15 cellular contexts compared by ENCODE assay signal in genomic region chr10:62165803-62166202, GRCh38.
"Had no signal": no experiment of that assay in that cellular context is flagged by ENCODE, and none has a peak within 500 bp of the region (broad histone marks: within the 10 kb centered on the region; RNA-seq: fewer than 3 reads in every experiment).

No MANE protein-coding gene starts in this region.

- H3K9me3 Mint-ChIP-seq: activated CD4-positive, alpha-beta memory T cell treated with anti-CD3 and anti-CD28 coated beads for 36 hours; activated T-helper 17 cell treated with anti-CD3 and anti-CD28 coated beads, Interleukin-2, amount 50 U/mL, for 72 hours; central memory CD8-positive, alpha-beta T cell had no signal

- H3K27ac Mint-ChIP-seq: activated CD4-positive, alpha-beta memory T cell treated with anti-CD3 and anti-CD28 coated beads for 36 hours; activated naive CD4-positive, alpha-beta T cell treated with anti-CD3 and anti-CD28 coated beads for 36 hours; activated T-helper 17 cell treated with anti-CD3 and anti-CD28 coated beads, Interleukin-2, amount 50 U/mL, for 72 hours; stimulated activated naive CD8-positive, alpha-beta T cell treated with anti-CD3 and anti-CD28 coated beads, Interleukin-15, amount 100 ng/mL, for 72 hours had no signal

- H3K36me3 Mint-ChIP-seq: activated CD4-positive, alpha-beta memory T cell treated with anti-CD3 and anti-CD28 coated beads for 36 hours; brain had no signal

- H3K27ac ChIP-seq: colonic mucosa, gastroesophageal sphincter, suprapubic skin had no signal

- H3K4me3 ChIP-seq: colonic mucosa, gastroesophageal sphincter, heart left ventricle, suprapubic skin had no signal

- H3K36me3 ChIP-seq: colonic mucosa, gastroesophageal sphincter, heart left ventricle, suprapubic skin had no signal

- H3K27me3 Mint-ChIP-seq: activated CD4-positive, alpha-beta memory T cell treated with anti-CD3 and anti-CD28 coated beads for 36 hours; activated T-helper 17 cell treated with anti-CD3 and anti-CD28 coated beads, Interleukin-2, amount 50 U/mL, for 72 hours; brain; central memory CD8-positive, alpha-beta T cell; stimulated activated naive CD8-positive, alpha-beta T cell treated with anti-CD3 and anti-CD28 coated beads, Interleukin-15, amount 100 ng/mL, for 72 hours had no signal

- H3K4me3 Mint-ChIP-seq: activated CD4-positive, alpha-beta memory T cell treated with anti-CD3 and anti-CD28 coated beads for 36 hours; activated naive CD4-positive, alpha-beta T cell treated with anti-CD3 and anti-CD28 coated beads for 36 hours; activated T-helper 17 cell treated with anti-CD3 and anti-CD28 coated beads, Interleukin-2, amount 50 U/mL, for 72 hours; central memory CD8-positive, alpha-beta T cell; stimulated activated naive CD8-positive, alpha-beta T cell treated with anti-CD3 and anti-CD28 coated beads, Interleukin-15, amount 100 ng/mL, for 72 hours had no signal

- H3K4me1 Mint-ChIP-seq: activated T-helper 17 cell treated with anti-CD3 and anti-CD28 coated beads, Interleukin-2, amount 50 U/mL, for 72 hours; central memory CD8-positive, alpha-beta T cell had no signal

- H3K27me3 ChIP-seq: colonic mucosa, gastroesophageal sphincter, heart left ventricle, suprapubic skin had no signal

- H3K4me1 ChIP-seq: colonic mucosa had no signal

- ATAC-seq: activated T-helper 17 cell treated with anti-CD3 and anti-CD28 coated beads, Interleukin-2, amount 50 U/mL, for 72 hours; gastroesophageal sphincter; heart left ventricle; stimulated activated naive CD8-positive, alpha-beta T cell treated with anti-CD3 and anti-CD28 coated beads, Interleukin-15, amount 100 ng/mL, for 72 hours had no signal

- DNase-seq: activated CD4-positive, alpha-beta memory T cell treated with anti-CD3 and anti-CD28 coated beads for 36 hours; activated naive CD4-positive, alpha-beta T cell treated with anti-CD3 and anti-CD28 coated beads for 36 hours; colonic mucosa; effector CD4-positive, alpha-beta T cell; heart left ventricle; occipital lobe; stimulated activated CD4-positive, alpha-beta T cell treated with anti-CD3 and anti-CD28 coated beads, Interleukin-12 subunit alpha, Interleukin-12 subunit beta, amount 100 ng/mL, for 4 hours; stimulated activated CD4-positive, alpha-beta T cell treated with anti-CD3 and anti-CD28 coated beads, Interleukin-1b, Interleukin-23, amount 100 ng/mL, for 48 hours; stimulated activated naive CD8-positive, alpha-beta T cell treated with anti-CD3 and anti-CD28 coated beads, Interleukin-15, amount 100 ng/mL, for 72 hours; T-helper 2 cell had no signal

- H3K9me3 ChIP-seq: colonic mucosa, gastroesophageal sphincter, heart left ventricle, suprapubic skin had no signal
